In the genomic region with DNA sequence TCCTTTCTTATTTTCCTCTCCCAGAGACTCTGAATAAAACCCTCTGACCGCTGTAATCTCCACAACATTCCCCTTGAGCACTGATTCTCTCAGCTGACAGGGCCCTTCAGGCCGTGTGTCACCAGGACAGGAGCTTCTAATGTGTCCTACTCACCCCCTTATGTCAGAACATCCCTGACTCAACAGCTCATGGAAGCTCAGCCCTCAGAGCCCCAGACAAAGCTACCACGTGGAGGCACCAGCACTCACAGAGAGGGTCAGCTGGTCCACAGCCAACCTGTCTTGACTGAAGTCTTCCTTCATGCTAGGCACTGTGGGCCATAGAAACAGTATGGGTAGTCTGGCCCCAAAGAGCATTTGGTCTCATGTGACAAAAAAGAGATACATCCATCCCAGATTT, we compare ENCODE assay signal across 1 cellular context.
TF ChIP-seq lines count a peak whose summit lies in the region.

No MANE protein-coding gene starts in this region.

TF ChIP-seq in H1, 55 proteins besides CTCF, POLR2A, EP300 and RAD21:
- TF ChIP-seq BRCA1 (IDR thresholded peaks at IDR 0.05; ENCODE audit: low read depth, low read length) (no peak), TBP (IDR thresholded peaks at IDR 0.05; ENCODE audit: low read depth, low read length) (no peak), MAFK (IDR thresholded peaks at IDR 0.05; ENCODE audit: low read depth, low read length) (no peak), TCF12 (IDR thresholded peaks at IDR 0.05; ENCODE audit: low read depth, low read length) (no peak), RFX5 (IDR thresholded peaks at IDR 0.05; ENCODE audit: borderline replicate concordance, low read depth, low read length) (no peak), TAF1 (IDR thresholded peaks at IDR 0.05; ENCODE audit: low read depth, low read length) (no peak), BACH1 (IDR thresholded peaks at IDR 0.05; ENCODE audit: low read length) (no peak), JUN (IDR thresholded peaks at IDR 0.05; ENCODE audit: low read depth, low read length) (no peak), SRF (IDR thresholded peaks at IDR 0.05; ENCODE audit: low read depth, low read length) (no peak), EZH2 (IDR thresholded peaks at IDR 0.05; ENCODE audit: low read depth, low read length, severe bottlenecking) (no peak), SIX5 (IDR thresholded peaks at IDR 0.05; ENCODE audit: low read depth, low read length) (no peak)
- TF ChIP-seq, protein P1, sequence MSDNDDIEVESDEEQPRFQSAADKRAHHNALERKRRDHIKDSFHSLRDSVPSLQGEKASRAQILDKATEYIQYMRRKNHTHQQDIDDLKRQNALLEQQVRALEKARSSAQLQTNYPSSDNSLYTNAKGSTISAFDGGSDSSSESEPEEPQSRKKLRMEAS (IDR thresholded peaks at IDR 0.05) = no peak
- TF ChIP-seq, protein P2, sequence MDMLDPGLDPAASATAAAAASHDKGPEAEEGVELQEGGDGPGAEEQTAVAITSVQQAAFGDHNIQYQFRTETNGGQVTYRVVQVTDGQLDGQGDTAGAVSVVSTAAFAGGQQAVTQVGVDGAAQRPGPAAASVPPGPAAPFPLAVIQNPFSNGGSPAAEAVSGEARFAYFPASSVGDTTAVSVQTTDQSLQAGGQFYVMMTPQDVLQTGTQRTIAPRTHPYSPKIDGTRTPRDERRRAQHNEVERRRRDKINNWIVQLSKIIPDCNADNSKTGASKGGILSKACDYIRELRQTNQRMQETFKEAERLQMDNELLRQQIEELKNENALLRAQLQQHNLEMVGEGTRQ (IDR thresholded peaks at IDR 0.05; ENCODE audit: low read length) = no peak
